Comparison of ENCODE assay signal across 25 cellular contexts in the genomic region with DNA sequence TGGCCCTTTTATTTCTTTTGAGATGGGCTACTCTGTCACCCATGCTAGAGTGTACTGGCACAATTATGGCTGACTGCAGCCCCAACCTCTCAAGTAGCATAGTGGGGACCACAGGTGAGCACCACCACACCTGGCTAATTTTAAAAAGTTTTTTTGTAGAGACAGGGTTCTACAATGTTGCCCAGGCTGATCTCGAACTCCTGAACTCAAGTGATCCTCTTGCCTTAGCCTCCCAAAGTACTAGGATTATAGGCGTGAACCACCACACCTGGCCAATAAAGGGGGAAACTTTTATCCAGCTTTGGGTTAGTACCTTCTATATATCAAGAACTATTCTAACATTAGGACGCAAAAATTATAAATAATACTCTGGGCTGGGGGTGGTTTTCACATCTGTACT. TPM values are rescaled to one million over a fixed set of nuclear protein-coding genes. Genes with fewer than 3 reads are reported as not detected.
A peak's percentile ranks its signal among the peaks of the same experiment; 100 is the strongest.
DNase-seq lines count a peak whose midpoint lies in the region; ATAC-seq and TF ChIP-seq lines count a peak whose summit lies in the region.
"Had no signal": no experiment of that assay in that cellular context is flagged by ENCODE, and none has a peak within 500 bp of the region (broad histone marks: within the 10 kb centered on the region; RNA-seq: fewer than 3 reads in every experiment).

No MANE protein-coding gene starts in this region.

- H3K27ac Mint-ChIP-seq in CD14-positive monocyte: peak overlapping the region; percentile 79 to 100 (median 100)
- peak overlapping the region; percentile 97 for H3K27ac Mint-ChIP-seq in stimulated activated effector memory CD8-positive, alpha-beta T cell treated with anti-CD3 and anti-CD28 coated beads, Interleukin-12 subunit alpha, Interleukin-12 subunit beta, amount 100 ng/mL, for 72 hours

- H3K36me3 ChIP-seq in RWPE2 (ENCODE audit: low read depth) (peaks cover 5% of the 10 kb centered on the region), fibroblast of lung (ENCODE audit: control insufficient read depth, insufficient read depth, low read length) (no peaks in the 10 kb centered on the region), mesendoderm (ENCODE audit: control insufficient read depth, insufficient read depth, low read length) (no peaks in the 10 kb centered on the region)
- H3K36me3 ChIP-seq: esophagus squamous epithelium, gastroesophageal sphincter had no signal

- peak overlapping the region; percentile 69 for H3K27ac ChIP-seq in RWPE2 (ENCODE audit: poor library complexity, severe bottlenecking)
- peak overlapping the region; percentile 91 for H3K27ac ChIP-seq in fibroblast of lung (ENCODE audit: insufficient read depth, low read length)
- no peak overlapping the region for H3K27ac ChIP-seq in mesendoderm (ENCODE audit: low read depth, low read length)
- H3K27ac ChIP-seq: PC-9 had no signal

- in situ Hi-C loops in GM13977 (cut with MboI; ENCODE audit: low pct_unique_long_range_greater_than_20kb, low sequenced_read_pairs, unreplicated experiment): no loop called here

- H3K79me1 ChIP-seq in mesendoderm (ENCODE audit: low read length): peaks cover 19% of the 10 kb centered on the region

- no peak overlapping the region for H2BK15ac ChIP-seq in mesendoderm (replicated peaks; ENCODE audit: low read depth)

- peaks cover 77% of the 10 kb centered on the region for H3K79me2 ChIP-seq in fibroblast of lung (ENCODE audit: control insufficient read depth, insufficient read depth, low read length)
- H3K79me2 ChIP-seq in mesendoderm (ENCODE audit: control insufficient read depth, insufficient read depth, low read length): peaks cover 26% of the 10 kb centered on the region

- ATAC-seq in RWPE2 (ENCODE audit: low read depth) (no peak), HG03175 (IDR thresholded peaks at IDR 0.05; ENCODE audit: unreplicated experiment) (no peak)
- ATAC-seq in stimulated activated effector memory CD8-positive, alpha-beta T cell treated with anti-CD3 and anti-CD28 coated beads, Interleukin-12 subunit alpha, Interleukin-12 subunit beta, amount 100 ng/mL, for 72 hours: no peak
- ATAC-seq: activated T-cell treated with anti-CD3 and anti-CD28 coated beads, Interleukin-2, amount 50 U/mL, for 72 hours; gastroesophageal sphincter; T-cell had no signal

- no peak overlapping the region for H2BK120ac ChIP-seq in mesendoderm (ENCODE audit: low read depth, low read length)

- H3K23ac ChIP-seq in mesendoderm (ENCODE audit: low read length): no peak overlapping the region

- TF ChIP-seq CTCF in CD14-positive monocyte (IDR thresholded peaks at IDR 0.05) (no peak), RWPE2 (IDR thresholded peaks at IDR 0.05; ENCODE audit: poor library complexity, severe bottlenecking) (no peak), fibroblast of lung (conservative IDR thresholded peaks at IDR 0.05 in 1 of 2, IDR thresholded peaks at IDR 0.05 in 1 of 2; ENCODE audit: low read depth in 1 of 2, low read length in 2 of 2) (no peak), GM13977 (IDR thresholded peaks at IDR 0.05; ENCODE audit: extremely low read depth, insufficient read depth, missing control alignments) (no peak)

- no peaks in the 10 kb centered on the region for H3K27me3 Mint-ChIP-seq in CD14-positive monocyte (ENCODE audit: low read depth in 3 of 3)
- H3K27me3 Mint-ChIP-seq: T-cell, type B pancreatic cell had no signal

- no peak overlapping the region for H2AFZ ChIP-seq in fibroblast of lung (ENCODE audit: low read length)
- H2AFZ ChIP-seq: PC-9 had no signal

- WGBS in mesendoderm (ENCODE audit: extremely low coverage, insufficient coverage, low lambda C conversion rate): no CpG with 5 or more reads among the region's 3 CpGs

- H4K8ac ChIP-seq in mesendoderm (ENCODE audit: low read depth, low read length): no peak overlapping the region

- no peak overlapping the region for H3K56ac ChIP-seq in mesendoderm (ENCODE audit: low read length)

- no peak overlapping the region for H4K5ac ChIP-seq in mesendoderm (ENCODE audit: low read length)

- DNase-seq in CD14-positive monocyte (ENCODE audit: low spot score) (no peak), RWPE2 (ENCODE audit: low spot score) (no peak), fibroblast of lung (ENCODE audit: low read depth in 2 of 2) (no peak), GM13977 (ENCODE audit: low spot score) (no peak), mesendoderm (no peak)
- DNase-seq in stimulated activated effector memory CD8-positive, alpha-beta T cell treated with anti-CD3 and anti-CD28 coated beads, Interleukin-12 subunit alpha, Interleukin-12 subunit beta, amount 100 ng/mL, for 72 hours (ENCODE audit: low spot score in 2 of 2): no peak
- DNase-seq in activated CD8-positive, alpha-beta memory T cell treated with anti-CD3 and anti-CD28 coated beads, Interleukin-2, amount 50 U/mL, for 4 hours: no peak
- DNase-seq: activated CD4-positive, alpha-beta T cell treated with anti-CD3 and anti-CD28 coated beads for 1 hour; activated naive CD4-positive, alpha-beta T cell treated with anti-CD3 and anti-CD28 coated beads, Interleukin-2, amount 50 U/mL, for 16 hours; activated T-cell treated with anti-CD3 and anti-CD28 coated beads, Interleukin-2, amount 50 U/mL, for 72 hours; aorta; cerebellar nuclear complex; DMS79; esophagus squamous epithelium; islet precursor cell; NCI-H1092; NCI-H1930; nucleus accumbens; PC-9; retina; stimulated activated CD4-positive, alpha-beta T cell treated with anti-CD3 and anti-CD28 coated beads, Interleukin-12 subunit alpha, Interleukin-12 subunit beta, amount 100 ng/mL, for 4 hours; T-cell had no signal

- H3K4me1 Mint-ChIP-seq in CD14-positive monocyte: peaks cover 64% of the 10 kb centered on the region
- H3K4me1 Mint-ChIP-seq in stimulated activated effector memory CD8-positive, alpha-beta T cell treated with anti-CD3 and anti-CD28 coated beads, Interleukin-12 subunit alpha, Interleukin-12 subunit beta, amount 100 ng/mL, for 72 hours: peaks cover 65% of the 10 kb centered on the region

- H3K9me3 ChIP-seq in RWPE2 (ENCODE audit: severe bottlenecking): peaks cover 7% of the 10 kb centered on the region
- H3K9me3 ChIP-seq in fibroblast of lung (ENCODE audit: control insufficient read depth, insufficient read depth, low read depth, low read length): no peaks in the 10 kb centered on the region
- H3K9me3 ChIP-seq: esophagus squamous epithelium, gastroesophageal sphincter had no signal

- H3K4ac ChIP-seq in mesendoderm (ENCODE audit: low read depth, low read length): no peak overlapping the region

- H3K4me1 ChIP-seq in RWPE2 (ENCODE audit: insufficient read depth, poor library complexity, severe bottlenecking): peaks cover 24% of the 10 kb centered on the region
- peaks cover 10% of the 10 kb centered on the region for H3K4me1 ChIP-seq in fibroblast of lung (ENCODE audit: control insufficient read depth, extremely low read depth, insufficient read depth, low read length)
- H3K4me1 ChIP-seq in mesendoderm (ENCODE audit: control insufficient read depth, low read depth, low read length): peaks cover 15% of the 10 kb centered on the region

- no peak overlapping the region for H3K18ac ChIP-seq in mesendoderm (ENCODE audit: low read length)

- H3K36me3 Mint-ChIP-seq in CD14-positive monocyte: peaks cover 5 to 32% of the 10 kb centered on the region in 2 donors
- peaks cover 34% of the 10 kb centered on the region for H3K36me3 Mint-ChIP-seq in stimulated activated effector memory CD8-positive, alpha-beta T cell treated with anti-CD3 and anti-CD28 coated beads, Interleukin-12 subunit alpha, Interleukin-12 subunit beta, amount 100 ng/mL, for 72 hours

- H2AK5ac ChIP-seq in mesendoderm (ENCODE audit: low read length): no peak overlapping the region

- no peak overlapping the region for H3K4me3 Mint-ChIP-seq in CD14-positive monocyte
- no peak overlapping the region for H3K4me3 Mint-ChIP-seq in stimulated activated effector memory CD8-positive, alpha-beta T cell treated with anti-CD3 and anti-CD28 coated beads, Interleukin-12 subunit alpha, Interleukin-12 subunit beta, amount 100 ng/mL, for 72 hours
- H3K4me3 Mint-ChIP-seq: type B pancreatic cell had no signal

- no peak overlapping the region for H3K9ac ChIP-seq in fibroblast of lung (ENCODE audit: insufficient read depth, low read length)
- no peak overlapping the region for H3K9ac ChIP-seq in mesendoderm (ENCODE audit: low read length)

- H3K4me2 ChIP-seq in fibroblast of lung (ENCODE audit: extremely low read depth, insufficient read depth, low read length) (no peak overlapping the region), mesendoderm (ENCODE audit: low read length) (no peak overlapping the region)
- H3K4me2 ChIP-seq: PC-9 had no signal

- H4K20me1 ChIP-seq in fibroblast of lung (ENCODE audit: control insufficient read depth, extremely low read depth, insufficient read depth, low read length): no peaks in the 10 kb centered on the region

- intact Hi-C loops in CD14-positive monocyte (cut with micrococcal nuclease): loop anchor here in 1 of 2 donors (2.0 to 10.0 kb wide), 3 partner anchors 45 to 137 kb away; partner anchors contain the start of gene PPM1F

- peaks cover 0 to 4% (median 0%) of the 10 kb centered on the region in 7 donors for H3K9me3 Mint-ChIP-seq in CD14-positive monocyte
- no peaks in the 10 kb centered on the region for H3K9me3 Mint-ChIP-seq in stimulated activated effector memory CD8-positive, alpha-beta T cell treated with anti-CD3 and anti-CD28 coated beads, Interleukin-12 subunit alpha, Interleukin-12 subunit beta, amount 100 ng/mL, for 72 hours
- H3K9me3 Mint-ChIP-seq: activated T-cell treated with anti-CD3 and anti-CD28 coated beads, Interleukin-2, amount 50 U/mL, for 72 hours; T-cell; type B pancreatic cell had no signal

- H3K27me3 ChIP-seq in RWPE2 (ENCODE audit: insufficient read depth, poor library complexity, severe bottlenecking): peaks cover 2% of the 10 kb centered on the region
- no peaks in the 10 kb centered on the region for H3K27me3 ChIP-seq in fibroblast of lung (ENCODE audit: control insufficient read depth, insufficient read depth, low read length)
- H3K27me3 ChIP-seq in mesendoderm (ENCODE audit: insufficient read depth, low read length, poor library complexity): no peaks in the 10 kb centered on the region
- H3K27me3 ChIP-seq: esophagus squamous epithelium, gastroesophageal sphincter had no signal

- H3K4me3 ChIP-seq in RWPE2 (ENCODE audit: severe bottlenecking) (no peak overlapping the region), fibroblast of lung (replicated peaks in 1 of 4; ENCODE audit: control extremely low read depth in 1 of 4, insufficient read depth in 1 of 4, low read depth in 3 of 4, low read length in 4 of 4) (no peak overlapping the region), mesendoderm (ENCODE audit: low read length) (no peak overlapping the region)
- H3K4me3 ChIP-seq: esophagus squamous epithelium, gastroesophageal sphincter, PC-9 had no signal

- no peak overlapping the region for H2BK5ac ChIP-seq in mesendoderm (ENCODE audit: low read length)

RNA-seq across cellular contexts. Expression of gene MAPK1, which starts 52.1 kb away (rescaled TPM):
- polyA plus RNA-seq in CD14-positive monocyte: 100 to 1,000 TPM; 118 to 148 TPM
- 39.3 and 53.8 TPM in 2 replicates for total RNA-seq in fibroblast of lung
- polyA plus RNA-seq in fibroblast of lung: 133 and 134 TPM in 2 replicates
- polyA plus RNA-seq in fibroblast of lung (2012): 81.9 and 90.2 TPM in 2 replicates
- polyA minus RNA-seq in fibroblast of lung (ENCODE audit: low replicate concordance): 115 and 151 TPM in 2 replicates
- 35.4 TPM for polyA plus RNA-seq in mesendoderm (2013, experiment 1 of 2)
- polyA plus RNA-seq in mesendoderm (2013, experiment 2 of 2): 37.6 TPM
